27 cellular contexts compared by ENCODE assay signal in the genomic region with DNA sequence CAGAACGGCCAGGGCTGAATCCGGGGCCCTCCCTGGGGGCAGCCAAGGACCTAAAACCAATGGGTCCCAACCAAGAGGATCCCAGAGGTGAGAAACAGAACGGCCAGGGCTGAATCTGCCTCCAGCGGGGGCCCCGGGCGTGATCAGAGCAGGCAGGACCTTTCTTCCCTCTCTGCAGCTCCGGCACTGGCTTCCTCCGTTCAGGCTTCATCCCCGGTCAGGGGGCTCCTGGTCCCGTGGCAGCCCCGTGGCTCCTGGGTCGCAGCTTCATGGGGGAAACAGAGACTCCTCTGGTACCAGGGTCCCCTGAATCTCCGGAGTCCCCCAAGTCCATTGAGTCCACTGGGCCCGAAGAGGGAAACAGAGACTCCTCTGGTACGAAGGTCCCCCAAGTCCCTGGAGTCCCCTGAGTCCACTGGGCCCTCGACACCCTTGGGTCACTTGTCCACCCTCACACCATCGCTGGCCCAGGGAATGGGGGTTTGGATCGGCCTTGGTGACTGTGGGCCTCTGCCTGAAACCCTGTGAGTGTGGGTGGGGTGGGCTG.
"Had no signal": no experiment of that assay in that cellular context is flagged by ENCODE, and none has a peak within 500 bp of the region (broad histone marks: within the 10 kb centered on the region; RNA-seq: fewer than 3 reads in every experiment).

No MANE protein-coding gene starts in this region.

- ATAC-seq: activated CD8-positive, alpha-beta memory T cell treated with anti-CD3 and anti-CD28 coated beads, Interleukin-2, amount 10 ng/mL, durations not matched to agents 7 days and 5 days; activated CD8-positive, alpha-beta T cell treated with anti-CD3 and anti-CD28 coated beads, Interleukin-2, amount 10 ng/mL, durations not matched to agents 7 days and 5 days; activated naive CD8-positive, alpha-beta T cell treated with anti-CD3 and anti-CD28 coated beads, Interleukin-2, amount 50 U/mL, for 24 hours; effector memory CD8-positive, alpha-beta T cell; gastroesophageal sphincter; left lobe of liver; psoas muscle; SK-N-SH treated with all-trans-retinoic acid at 6 μM for 48 hours had no signal

- DNase-seq: activated B cell treated with CpG ODN at 0.5 μM for 24 hours; activated CD8-positive, alpha-beta memory T cell treated with anti-CD3 and anti-CD28 coated beads, Interleukin-2, amount 10 ng/mL, durations not matched to agents 7 days and 5 days; activated CD8-positive, alpha-beta T cell treated with anti-CD3 and anti-CD28 coated beads, Interleukin-2, amount 10 ng/mL, durations not matched to agents 7 days and 5 days; activated naive CD8-positive, alpha-beta T cell treated with anti-CD3 and anti-CD28 coated beads, Interleukin-2, amount 50 U/mL, for 24 hours; activated T-cell treated with anti-CD3 and anti-CD28 coated beads, Interleukin-2, amount 50 U/mL, for 48 hours; amygdala; colonic mucosa; effector memory CD8-positive, alpha-beta T cell; hypothalamus; immature natural killer cell; mammary epithelial cell; nucleus accumbens; stimulated activated CD4-positive, alpha-beta T cell treated with anti-CD3 and anti-CD28 coated beads, Interleukin-15, amount 100 ng/mL, for 24 hours; stimulated activated CD4-positive, alpha-beta T cell treated with anti-CD3 and anti-CD28 coated beads, Interleukin-2, amount 100 ng/mL, for 24 hours; stimulated activated naive CD4-positive, alpha-beta T cell; T-helper 2 cell; tibial artery had no signal

- H3K4me1 ChIP-seq: breast epithelium, colonic mucosa, gastroesophageal sphincter, parathyroid adenoma, psoas muscle, suprapubic skin, tibial artery had no signal

- H3K27me3 Mint-ChIP-seq: activated B cell treated with CpG ODN at 0.5 μM for 24 hours; activated CD8-positive, alpha-beta memory T cell treated with anti-CD3 and anti-CD28 coated beads, Interleukin-2, amount 10 ng/mL, durations not matched to agents 7 days and 5 days; activated naive CD4-positive, alpha-beta T cell treated with anti-CD3 and anti-CD28 coated beads, Interleukin-2, amount 50 U/mL, for 24 hours; activated naive CD8-positive, alpha-beta T cell treated with anti-CD3 and anti-CD28 coated beads, Interleukin-2, amount 50 U/mL, for 24 hours; effector memory CD8-positive, alpha-beta T cell had no signal

- H3K27me3 ChIP-seq: breast epithelium, colonic mucosa, suprapubic skin had no signal

- H3K4me3 Mint-ChIP-seq: activated CD8-positive, alpha-beta memory T cell treated with anti-CD3 and anti-CD28 coated beads, Interleukin-2, amount 10 ng/mL, durations not matched to agents 7 days and 5 days; activated CD8-positive, alpha-beta T cell treated with anti-CD3 and anti-CD28 coated beads, Interleukin-2, amount 10 ng/mL, durations not matched to agents 7 days and 5 days; activated naive CD4-positive, alpha-beta T cell treated with anti-CD3 and anti-CD28 coated beads, Interleukin-2, amount 50 U/mL, for 24 hours; activated naive CD8-positive, alpha-beta T cell treated with anti-CD3 and anti-CD28 coated beads, Interleukin-2, amount 50 U/mL, for 24 hours; effector memory CD8-positive, alpha-beta T cell; immature natural killer cell had no signal

- H3K27ac Mint-ChIP-seq: activated B cell treated with CpG ODN at 0.5 μM for 24 hours; activated CD8-positive, alpha-beta memory T cell treated with anti-CD3 and anti-CD28 coated beads, Interleukin-2, amount 10 ng/mL, durations not matched to agents 7 days and 5 days; activated CD8-positive, alpha-beta T cell treated with anti-CD3 and anti-CD28 coated beads, Interleukin-2, amount 10 ng/mL, durations not matched to agents 7 days and 5 days; activated naive CD4-positive, alpha-beta T cell treated with anti-CD3 and anti-CD28 coated beads, Interleukin-2, amount 50 U/mL, for 24 hours; activated naive CD8-positive, alpha-beta T cell treated with anti-CD3 and anti-CD28 coated beads, Interleukin-2, amount 50 U/mL, for 24 hours; activated T-helper 2 cell treated with anti-CD3 and anti-CD28 coated beads, Interferon-gamma antibody, Interleukin-2, Interleukin-4, amounts not matched to agents 10 μg/mL and 5 μg/mL and 100 μg/mL, durations not matched to agents 14 hours and 24 hours and 36 hours; effector memory CD8-positive, alpha-beta T cell; immature natural killer cell had no signal

- H3K9me3 ChIP-seq: breast epithelium, colonic mucosa, gastroesophageal sphincter, psoas muscle, suprapubic skin, tibial artery had no signal

- H3K9me3 Mint-ChIP-seq: activated B cell treated with CpG ODN at 0.5 μM for 24 hours; activated naive CD4-positive, alpha-beta T cell treated with anti-CD3 and anti-CD28 coated beads, Interleukin-2, amount 50 U/mL, for 24 hours; activated naive CD8-positive, alpha-beta T cell treated with anti-CD3 and anti-CD28 coated beads, Interleukin-2, amount 50 U/mL, for 24 hours; activated T-helper 2 cell treated with anti-CD3 and anti-CD28 coated beads, Interferon-gamma antibody, Interleukin-2, Interleukin-4, amounts not matched to agents 10 μg/mL and 5 μg/mL and 100 μg/mL, durations not matched to agents 14 hours and 24 hours and 36 hours; effector memory CD8-positive, alpha-beta T cell; immature natural killer cell had no signal

- H3K4me1 Mint-ChIP-seq: activated naive CD4-positive, alpha-beta T cell treated with anti-CD3 and anti-CD28 coated beads, Interleukin-2, amount 50 U/mL, for 24 hours; immature natural killer cell had no signal

- H3K27ac ChIP-seq: breast epithelium, colonic mucosa, gastroesophageal sphincter, parathyroid adenoma, psoas muscle, suprapubic skin, tibial artery had no signal

- H3K4me3 ChIP-seq: breast epithelium, colonic mucosa, gastroesophageal sphincter, psoas muscle, suprapubic skin, tibial artery had no signal

- H3K9ac ChIP-seq: parathyroid adenoma had no signal

- FAIRE-seq: endothelial cell of umbilical vein had no signal

- H3K36me3 ChIP-seq: breast epithelium, colonic mucosa, gastroesophageal sphincter, tibial artery had no signal

- H3K36me3 Mint-ChIP-seq: activated CD8-positive, alpha-beta memory T cell treated with anti-CD3 and anti-CD28 coated beads, Interleukin-2, amount 10 ng/mL, durations not matched to agents 7 days and 5 days; activated naive CD4-positive, alpha-beta T cell treated with anti-CD3 and anti-CD28 coated beads, Interleukin-2, amount 50 U/mL, for 24 hours; immature natural killer cell had no signal
